Comparison of ENCODE assay signal across 20 cellular contexts in the genomic region with DNA sequence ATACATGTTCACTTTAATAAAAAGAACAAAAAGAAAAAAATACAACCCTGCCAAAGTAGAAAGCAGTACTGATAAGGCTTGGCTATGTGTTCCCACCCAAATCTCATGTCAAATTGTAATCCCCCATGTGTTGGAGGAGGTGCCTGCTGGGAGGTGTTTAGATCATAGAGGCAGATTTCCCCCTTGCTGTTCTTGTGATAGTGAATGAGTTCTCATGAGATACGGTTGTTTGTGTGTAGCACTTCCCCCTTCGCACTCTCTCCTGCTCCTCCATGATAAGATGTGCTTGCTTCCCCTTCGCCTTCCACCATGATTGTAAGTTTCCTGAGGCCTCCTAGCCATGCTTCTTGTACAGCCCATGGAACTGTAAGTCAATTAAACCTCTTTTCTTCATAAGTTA.
"Had no signal": no experiment of that assay in that cellular context is flagged by ENCODE, and none has a peak within 500 bp of the region (broad histone marks: within the 10 kb centered on the region; RNA-seq: fewer than 3 reads in every experiment).

No MANE protein-coding gene starts in this region.

- H3K9me3 ChIP-seq: ascending aorta, breast epithelium, prostate gland, transverse colon had no signal

- H3K27me3 Mint-ChIP-seq: natural killer cell treated with Interleukin-12 subunit alpha and Interleukin-12 subunit beta and Interleukin-15 and Interleukin-18, amount 100 ng/mL, for 72 hours had no signal

- H3K4me1 ChIP-seq: ascending aorta, breast epithelium, prostate gland, transverse colon had no signal

- H3K4me3 Mint-ChIP-seq: natural killer cell treated with Interleukin-12 subunit alpha and Interleukin-12 subunit beta and Interleukin-15 and Interleukin-18, amount 100 ng/mL, for 72 hours; T-helper 1 cell treated with Interleukin-12 subunit alpha and Interleukin-12 subunit beta and Interleukin-4 antibody, amounts not matched to agents 30 μg/mL and 1 μg/mL, for 36 hours had no signal

- ATAC-seq: left ventricle myocardium superior; natural killer cell treated with Interleukin-12 subunit alpha and Interleukin-12 subunit beta and Interleukin-15 and Interleukin-18, amount 100 ng/mL, for 72 hours; right cardiac atrium had no signal

- H3K4me3 ChIP-seq: ascending aorta, breast epithelium, prostate gland, skin epidermis, transverse colon had no signal

- DNase-seq: activated CD4-positive, alpha-beta T cell treated with anti-CD3 and anti-CD28 coated beads for 1 hour; activated CD8-positive, alpha-beta memory T cell treated with anti-CD3 and anti-CD28 coated beads, Interleukin-2, amount 50 U/mL, for 48 hours; activated naive CD4-positive, alpha-beta T cell; cerebellar nuclear complex; effector CD8-positive, alpha-beta T cell; head of caudate nucleus; kidney glomerular epithelial cell; left ventricle myocardium superior; mesenchymal stem cell; right cardiac atrium; stimulated activated CD4-positive, alpha-beta T cell treated with anti-CD3 and anti-CD28 coated beads, Interleukin-15, amount 100 ng/mL, for 24 hours; stimulated activated CD4-positive, alpha-beta T cell treated with anti-CD3 and anti-CD28 coated beads, Interleukin-4, amount 100 ng/mL, for 1 hour; stimulated activated naive CD4-positive, alpha-beta T cell; transverse colon had no signal

- H3K27me3 ChIP-seq: ascending aorta, breast epithelium, transverse colon had no signal

- H3K36me3 ChIP-seq: prostate gland had no signal

- H3K27ac ChIP-seq: ascending aorta, breast epithelium, prostate gland, skin epidermis, transverse colon had no signal
